8 cellular contexts compared by ENCODE assay signal in genomic region chr1:40256401-40257084, GRCh38.
DNase-seq lines count a peak whose midpoint lies in the region; ATAC-seq and TF ChIP-seq lines count a peak whose summit lies in the region.

No MANE protein-coding gene starts in this region.

- DNase-seq in HCEC 1CT: peak; percentile 14
- no peak for DNase-seq in SK-N-MC (ENCODE audit: low read depth, low spot score)
- DNase-seq in fibroblast of mammary gland (ENCODE audit: low read depth): no peak
- DNase-seq in retinal pigment epithelial cell (ENCODE audit: low read depth): no peak
- DNase-seq in DMS153 treated with DMSO at 0.1 percent for 48 hours (lab: John Stamatoyannopoulos, UW; ENCODE audit: unreplicated experiment): no peak

- peaks cover 19% of the 10 kb centered on the region for H3K36me3 ChIP-seq in SK-N-MC (ENCODE audit: insufficient read depth, low read length)

- ATAC-seq in GM18520 (IDR thresholded peaks at IDR 0.05; ENCODE audit: unreplicated experiment) (no peak), GM21526 (IDR thresholded peaks at IDR 0.05; ENCODE audit: low FRiP score, unreplicated experiment) (no peak), GM18517 (IDR thresholded peaks at IDR 0.05; ENCODE audit: unreplicated experiment) (no peak)

- peak overlapping the region; percentile 91 for H3K27ac ChIP-seq in SK-N-MC

- H3K9ac ChIP-seq in SK-N-MC (ENCODE audit: insufficient read length): peak overlapping the region; percentile 95

- H3K4me3 ChIP-seq in SK-N-MC (peak overlapping the region; percentile 87), fibroblast of mammary gland (ENCODE audit: control insufficient read depth, low read depth, low read length) (peak overlapping the region; percentile 97), retinal pigment epithelial cell (ENCODE audit: low read length) (peak overlapping the region; percentile 83)

- TF ChIP-seq CTCF in fibroblast of mammary gland (conservative IDR thresholded peaks at IDR 0.05; ENCODE audit: control insufficient read depth, insufficient read depth, low read depth, low read length) (no peak), retinal pigment epithelial cell (conservative IDR thresholded peaks at IDR 0.05; ENCODE audit: low read depth, low read length) (no peak)

- H3K9me3 ChIP-seq in SK-N-MC (ENCODE audit: low read depth, low read length): no peaks in the 10 kb centered on the region
